In genomic region chrX:149932150-149932549, GRCh38 we compare ENCODE assay signal across 13 cellular contexts. TPM values are rescaled to one million over a fixed set of nuclear protein-coding genes. Genes with fewer than 3 reads are reported as not detected.
A peak's percentile ranks its signal among the peaks of the same experiment; 100 is the strongest.
DNase-seq lines count a peak whose midpoint lies in the region; ATAC-seq, FAIRE-seq and TF ChIP-seq lines count a peak whose summit lies in the region.
"Not testable (repeated sequence)": the region's sequence is repeated elsewhere in the genome, so short reads cannot be mapped to it uniquely, and the experiment has no call there.
"Had no signal": no experiment of that assay in that cellular context is flagged by ENCODE, and none has a peak within 500 bp of the region (broad histone marks: within the 10 kb centered on the region; RNA-seq: fewer than 3 reads in every experiment).

No MANE protein-coding gene starts in this region.

- not testable (repeated sequence) for H3K9me3 Mint-ChIP-seq in activated CD4-positive, alpha-beta T cell treated with anti-CD3 and anti-CD28 coated beads, Interleukin-2, amount 10 ng/mL, durations not matched to agents 24 days and 14 days

- not testable (repeated sequence) for H3K4me3 ChIP-seq in pancreas

- FAIRE-seq in GM12892 (lab: Jason Lieb, UNC) (peak; percentile 80), pancreas (lab: Jason Lieb, UNC) (peak; percentile 81)

- 90 to 91% methylated on average over 2 of the region's 2 CpGs for WGBS in pancreas, 2 donors

- not testable (repeated sequence) for H3K4me1 ChIP-seq in pancreas

- not testable (repeated sequence) for H3K27ac Mint-ChIP-seq in activated CD4-positive, alpha-beta T cell treated with anti-CD3 and anti-CD28 coated beads, Interleukin-2, amount 10 ng/mL, durations not matched to agents 24 days and 14 days

- intact Hi-C loops in activated CD4-positive, alpha-beta T cell treated with anti-CD3 and anti-CD28 coated beads, Interleukin-2, amount 10 ng/mL, durations not matched to agents 24 days and 14 days (cut with micrococcal nuclease); left colon (cut with DNase I, micrococcal nuclease); pancreas (cut with DNase I): not testable (repeated sequence)

- peak; percentile 90 for ATAC-seq in left colon
- ATAC-seq in pancreas, result not testable (repeated sequence)

- not testable (repeated sequence) for TF ChIP-seq POLR2A in GM12892 (IDR thresholded peaks at IDR 0.05; ENCODE audit: low read depth, low read length)

- not testable (repeated sequence) for TF ChIP-seq CTCF in pancreas (IDR thresholded peaks at IDR 0.05)

- not testable (repeated sequence) for H3K36me3 Mint-ChIP-seq in activated CD4-positive, alpha-beta T cell treated with anti-CD3 and anti-CD28 coated beads, Interleukin-2, amount 10 ng/mL, durations not matched to agents 24 days and 14 days (ENCODE audit: low read depth)

- not testable (repeated sequence) for H3K4me1 Mint-ChIP-seq in activated CD4-positive, alpha-beta T cell treated with anti-CD3 and anti-CD28 coated beads, Interleukin-2, amount 10 ng/mL, durations not matched to agents 24 days and 14 days

- not testable (repeated sequence) for H3K36me3 ChIP-seq in pancreas

- not testable (repeated sequence) for H3K27me3 ChIP-seq in pancreas

- not testable (repeated sequence) for H3K4me3 Mint-ChIP-seq in activated CD4-positive, alpha-beta T cell treated with anti-CD3 and anti-CD28 coated beads, Interleukin-2, amount 10 ng/mL, durations not matched to agents 24 days and 14 days

- not testable (repeated sequence) for DNase-seq in GM12892 (ENCODE audit: insufficient read length); left colon; pancreas
- peak; percentile 3 for DNase-seq in activated CD4-positive, alpha-beta T cell treated with anti-CD3 and anti-CD28 coated beads, Interleukin-2, amount 10 ng/mL, durations not matched to agents 24 days and 14 days

- H3K27me3 Mint-ChIP-seq in activated CD4-positive, alpha-beta T cell treated with anti-CD3 and anti-CD28 coated beads, Interleukin-2, amount 10 ng/mL, durations not matched to agents 24 days and 14 days, result not testable (repeated sequence)

- not testable (repeated sequence) for H3K9me3 ChIP-seq in pancreas

- H3K27ac ChIP-seq in pancreas, result not testable (repeated sequence)

RNA-seq across cellular contexts. Expression of gene HSFX4, which starts 2.8 kb away (rescaled TPM):
- not detected for polyA plus RNA-seq in GM12892 (2012; ENCODE audit: missing spikeins)
- total RNA-seq in activated CD4-positive, alpha-beta T cell treated with anti-CD3 and anti-CD28 coated beads, Interleukin-2, amount 10 ng/mL, durations not matched to agents 24 days and 14 days, result 0.17 TPM in 1 of 2 replicates, not detected in the other
- total RNA-seq in left colon (not detected), pancreas (not detected)
- polyA plus RNA-seq in pancreas, result under 1 TPM in 1 of 2 donors, not detected in 1; 0.09 TPM
- total RNA-seq: A673; CD4-positive, alpha-beta memory T cell; CD4-positive, CD25-positive, alpha-beta regulatory T cell; CD8-positive, alpha-beta memory T cell; Daoy; G401; GM12878 had no signal
- polyA plus RNA-seq: AG04450; CD14-positive monocyte; CD4-positive, alpha-beta memory T cell; CD4-positive, CD25-positive, alpha-beta regulatory T cell; CD8-positive, alpha-beta memory T cell had no signal

RNA-seq across cellular contexts. Expression of gene EOLA2, which starts 6.1 kb away (rescaled TPM):
- 28.3 TPM for polyA plus RNA-seq in GM12892 (2012; ENCODE audit: missing spikeins)
- 49.2 and 50.0 TPM in 2 replicates for total RNA-seq in activated CD4-positive, alpha-beta T cell treated with anti-CD3 and anti-CD28 coated beads, Interleukin-2, amount 10 ng/mL, durations not matched to agents 24 days and 14 days
- total RNA-seq in left colon (10 to 100 TPM; 30.0 to 31.7 TPM), pancreas (10 to 100 TPM; 13.4 to 21.5 (median 17.6) TPM)
- 10 to 100 TPM; 29.5 to 54.0 TPM for polyA plus RNA-seq in pancreas

RNA-seq across cellular contexts. Expression of gene MAGEA8, which starts 51.2 kb away (rescaled TPM):
- not detected for polyA plus RNA-seq in GM12892 (2012; ENCODE audit: missing spikeins)
- total RNA-seq in activated CD4-positive, alpha-beta T cell treated with anti-CD3 and anti-CD28 coated beads, Interleukin-2, amount 10 ng/mL, durations not matched to agents 24 days and 14 days, result not detected in 2 replicates
- total RNA-seq in left colon, result not detected
- not detected for total RNA-seq in pancreas
- polyA plus RNA-seq in pancreas, result not detected
- total RNA-seq: A673; CD4-positive, alpha-beta memory T cell; CD4-positive, CD25-positive, alpha-beta regulatory T cell; CD8-positive, alpha-beta memory T cell; Daoy; G401; GM12878 had no signal
- polyA plus RNA-seq: AG04450; CD14-positive monocyte; CD4-positive, alpha-beta memory T cell; CD4-positive, CD25-positive, alpha-beta regulatory T cell; CD8-positive, alpha-beta memory T cell had no signal
